Comparison of ENCODE assay signal across 20 cellular contexts in the genomic region with DNA sequence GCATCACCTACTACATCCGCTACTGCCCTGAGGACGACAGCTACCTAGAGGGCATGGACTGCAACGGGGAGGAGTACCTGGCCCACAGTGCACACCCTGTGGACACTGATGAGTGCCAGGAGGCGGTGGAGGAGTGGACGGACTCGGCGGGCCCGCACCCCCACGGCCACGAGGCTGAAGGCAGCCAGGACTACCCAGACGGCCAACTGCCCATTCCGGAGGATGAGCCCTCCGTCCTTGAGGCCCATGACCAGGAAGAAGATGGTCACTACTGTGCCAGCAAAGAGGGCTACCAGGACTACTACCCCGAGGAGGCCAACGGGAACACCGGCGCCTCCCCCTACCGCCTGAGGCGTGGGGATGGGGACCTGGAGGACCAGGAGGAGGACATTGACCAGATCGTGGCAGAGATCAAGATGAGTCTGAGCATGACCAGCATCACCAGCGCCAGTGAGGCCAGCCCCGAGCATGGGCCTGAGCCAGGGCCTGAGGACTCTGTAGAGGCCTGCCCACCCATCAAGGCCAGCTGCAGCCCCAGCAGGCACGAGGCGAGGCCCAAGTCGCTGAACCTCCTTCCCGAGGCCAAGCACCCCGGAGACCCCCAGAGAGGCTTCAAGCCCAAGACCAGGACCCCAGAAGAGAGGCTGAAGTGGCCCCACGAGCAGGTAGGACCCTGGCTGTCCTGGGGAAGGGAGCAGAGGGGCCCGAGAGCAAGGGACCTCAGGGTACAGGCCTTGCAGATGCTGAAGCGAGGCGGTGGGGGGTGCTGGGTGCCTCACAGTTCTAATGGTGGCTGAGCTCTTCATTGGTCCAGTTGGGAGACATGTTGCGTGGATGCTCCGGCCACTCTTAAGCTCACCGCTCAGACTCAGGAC.
"Had no signal": no experiment of that assay in that cellular context is flagged by ENCODE, and none has a peak within 500 bp of the region (broad histone marks: within the 10 kb centered on the region; RNA-seq: fewer than 3 reads in every experiment).

No MANE protein-coding gene starts in this region.

- DNase-seq: cortex of kidney; foreskin keratinocyte; glutamatergic neuron; hypothalamus; immature natural killer cell; islet precursor cell; kidney glomerular epithelial cell; left colon; left ventricle myocardium inferior; lower lobe of right lung; natural killer cell; pancreas; spleen; stimulated activated CD4-positive, alpha-beta T cell treated with anti-CD3 and anti-CD28 coated beads, Interleukin-4, amount 100 ng/mL, for 4 hours; transverse colon had no signal

- H3K36me3 ChIP-seq: left ventricle myocardium inferior, lower lobe of right lung, neutrophil, pancreas, suprapubic skin, transverse colon, vagina had no signal

- H3K4me3 ChIP-seq: left ventricle myocardium inferior, lower lobe of right lung, pancreas, skin epidermis, spleen, suprapubic skin, transverse colon, vagina had no signal

- H3K27me3 ChIP-seq: foreskin keratinocyte, neutrophil, pancreas, spleen, suprapubic skin, transverse colon, vagina had no signal

- H3K27ac ChIP-seq: foreskin keratinocyte, left ventricle myocardium inferior, lower lobe of right lung, neutrophil, pancreas, skin epidermis, spleen, suprapubic skin, transverse colon, vagina had no signal

- ATAC-seq: foreskin keratinocyte; left colon; natural killer cell; pancreas; stimulated activated memory B cell treated with anti-CD40 and anti-IgM and Interleukin-4, amounts not matched to agents 10 μg/mL and 1 μg/mL and 100 μg/mL, for 72 hours had no signal

- H3K4me1 ChIP-seq: foreskin keratinocyte, left ventricle myocardium inferior, lower lobe of right lung, pancreas, suprapubic skin, transverse colon, vagina had no signal

- H3K9me3 ChIP-seq: lower lobe of right lung, neutrophil, pancreas, spleen, transverse colon, vagina had no signal
